23 cellular contexts compared by ENCODE assay signal in genomic region chr22:39712938-39713525, GRCh38.
DNase-seq lines count a peak whose midpoint lies in the region; ATAC-seq, FAIRE-seq and TF ChIP-seq lines count a peak whose summit lies in the region.
"Had no signal": no experiment of that assay in that cellular context is flagged by ENCODE, and none has a peak within 500 bp of the region (broad histone marks: within the 10 kb centered on the region; RNA-seq: fewer than 3 reads in every experiment).

No MANE protein-coding gene starts in this region.

- H3K4me3 Mint-ChIP-seq in activated B cell treated with CpG ODN at 0.5 μM for 24 hours: no peak overlapping the region
- H3K4me3 Mint-ChIP-seq: CD8-positive, alpha-beta memory T cell had no signal

- no peaks in the 10 kb centered on the region for H3K9me3 ChIP-seq in BLaER1
- no peaks in the 10 kb centered on the region for H3K9me3 ChIP-seq in lower lobe of right lung
- H3K9me3 ChIP-seq in small intestine (ENCODE audit: control insufficient read depth, low read depth): no peaks in the 10 kb centered on the region
- H3K9me3 ChIP-seq: A549 had no signal

- H3K27ac ChIP-seq in BLaER1: no peak overlapping the region
- no peak overlapping the region for H3K27ac ChIP-seq in lower lobe of right lung
- H3K27ac ChIP-seq in small intestine (ENCODE audit: low read depth in 1 of 2, low read length in 1 of 2): no peak overlapping the region
- H3K27ac ChIP-seq: A549, HL-60 had no signal

- intact Hi-C loops in activated B cell treated with CpG ODN at 0.5 μM for 24 hours (cut with micrococcal nuclease) (no loop called here), lower lobe of right lung (cut with DNase I) (no loop called here)

- no peak for DNase-seq in activated B cell treated with CpG ODN at 0.5 μM for 24 hours
- peak; percentile 28 for DNase-seq in lower lobe of right lung
- peak; percentile 19 for DNase-seq in small intestine
- no peak for DNase-seq in NCI-H2081 (lab: John Stamatoyannopoulos, UW)
- no peak for DNase-seq in LoVo (ENCODE audit: low spot score)
- no peak for DNase-seq in ecto neural progenitor cell (ENCODE audit: low spot score)
- no peak for DNase-seq in NCI-H82 (lab: John Stamatoyannopoulos, UW)
- DNase-seq: C1 segment of cervical spinal cord; CD8-positive, alpha-beta memory T cell; DMS79; IMR-90; NCI-H187; NCI-H345; NCI-H524 treated with DMSO at 0.1 percent for 48 hours; PC-3; RPMI8226; SIG-M5 had no signal

- peaks cover 20% of the 10 kb centered on the region for H3K4me1 ChIP-seq in BLaER1
- peaks cover 6% of the 10 kb centered on the region for H3K4me1 ChIP-seq in lower lobe of right lung
- H3K4me1 ChIP-seq in small intestine (ENCODE audit: control insufficient read depth in 2 of 2, insufficient read depth in 1 of 2, low read depth in 1 of 2, low read length in 1 of 2): peaks cover 0 to under 1% of the 10 kb centered on the region in 2 donors
- H3K4me1 ChIP-seq: A549 had no signal

- no peak overlapping the region for H3K4me3 ChIP-seq in BLaER1
- no peak overlapping the region for H3K4me3 ChIP-seq in lower lobe of right lung
- H3K4me3 ChIP-seq in small intestine (ENCODE audit: low read depth in 1 of 2, low read length in 2 of 2): no peak overlapping the region
- H3K4me3 ChIP-seq: A549 had no signal

- H3K4me2 ChIP-seq in BLaER1: peak overlapping the region; percentile 52
- H3K4me2 ChIP-seq: A549 had no signal

- POLR2A ChIA-PET in activated B cell treated with CpG ODN at 0.5 μM for 24 hours (lab: Charles Lee): no interaction called here

- H3K27me3 Mint-ChIP-seq in activated B cell treated with CpG ODN at 0.5 μM for 24 hours: peaks cover 5% of the 10 kb centered on the region

- H3K27me3 ChIP-seq in BLaER1: no peaks in the 10 kb centered on the region
- H3K27me3 ChIP-seq in lower lobe of right lung (ENCODE audit: low read depth): peaks cover 21% of the 10 kb centered on the region
- no peaks in the 10 kb centered on the region for H3K27me3 ChIP-seq in small intestine (ENCODE audit: control insufficient read depth in 2 of 2, insufficient read depth in 2 of 2, low read length in 2 of 2)

- H3K27ac Mint-ChIP-seq in activated B cell treated with CpG ODN at 0.5 μM for 24 hours: no peak overlapping the region

- CTCF ChIA-PET in activated B cell treated with CpG ODN at 0.5 μM for 24 hours (lab: Charles Lee): no interaction called here

- 0 out of 2 replicates have a peak overlapping the region, but pooled peaks have one; percentile 26 for H3K9ac ChIP-seq in BLaER1

- peak; percentile 68 for ATAC-seq in activated B cell treated with CpG ODN at 0.5 μM for 24 hours (ENCODE audit: low read depth)
- no peak for ATAC-seq in lower lobe of right lung
- ATAC-seq: PC-3, SK-N-SH treated with all-trans-retinoic acid at 6 μM for 48 hours had no signal

- H3K4me1 Mint-ChIP-seq in activated B cell treated with CpG ODN at 0.5 μM for 24 hours: peaks cover 11% of the 10 kb centered on the region

- TF ChIP-seq CTCF in activated B cell treated with CpG ODN at 0.5 μM for 24 hours (IDR thresholded peaks at IDR 0.05) (no peak), lower lobe of right lung (IDR thresholded peaks at IDR 0.05) (no peak)

- H3K36me3 Mint-ChIP-seq in activated B cell treated with CpG ODN at 0.5 μM for 24 hours (ENCODE audit: low read depth): no peaks in the 10 kb centered on the region
- H3K36me3 Mint-ChIP-seq: CD8-positive, alpha-beta memory T cell had no signal

- FAIRE-seq in small intestine (lab: Jason Lieb, UNC): no peak
- FAIRE-seq: A549, D721Med, H54 had no signal

- WGBS in small intestine, 3 donors: 13 to 54% (median 31%) methylated on average over 15 of the region's 15 CpGs

- H3K36me3 ChIP-seq in BLaER1: no peaks in the 10 kb centered on the region
- H3K36me3 ChIP-seq in lower lobe of right lung: no peaks in the 10 kb centered on the region
- H3K36me3 ChIP-seq in small intestine (ENCODE audit: control insufficient read depth in 2 of 2, insufficient read depth in 2 of 2, low read length in 2 of 2): no peaks in the 10 kb centered on the region

- no peaks in the 10 kb centered on the region for H4K20me1 ChIP-seq in BLaER1

- H3K9me3 Mint-ChIP-seq in activated B cell treated with CpG ODN at 0.5 μM for 24 hours: no peaks in the 10 kb centered on the region
- H3K9me3 Mint-ChIP-seq: CD8-positive, alpha-beta memory T cell had no signal

Comparison
In these comparisons a context has a peak if more than half of its experiments do, and no peak if none do; other contexts are left out.
1. DNase-seq: peak in lower lobe of right lung (single experiment) and small intestine (single experiment); none in activated B cell treated with CpG ODN at 0.5 μM for 24 hours (single experiment), NCI-H2081 (0 of 2), LoVo (single experiment), ecto neural progenitor cell (single experiment) and NCI-H82 (single experiment).